Comparison of ENCODE assay signal across 20 cellular contexts in genomic region chr1:62207187-62207586, GRCh38. TPM values are rescaled to one million over a fixed set of nuclear protein-coding genes. Genes with fewer than 3 reads are reported as not detected.
A peak's percentile ranks its signal among the peaks of the same experiment; 100 is the strongest.
DNase-seq lines count a peak whose midpoint lies in the region; ATAC-seq and TF ChIP-seq lines count a peak whose summit lies in the region.
"Had no signal": no experiment of that assay in that cellular context is flagged by ENCODE, and none has a peak within 500 bp of the region (broad histone marks: within the 10 kb centered on the region; RNA-seq: fewer than 3 reads in every experiment).

No MANE protein-coding gene starts in this region.

- H3F3A ChIP-seq in GM23248 (ENCODE audit: insufficient read depth), result no peaks in the 10 kb centered on the region; the same call in 1 of the 2 replicates

- H3K9ac ChIP-seq in GM23248, result no peak overlapping the region
- H3K9ac ChIP-seq in endodermal cell (ENCODE audit: extremely low read depth, low read length, poor library complexity, severe bottlenecking), result no peak overlapping the region
- H3K9ac ChIP-seq: BLaER1 treated with 17β-estradiol and CSF1 and Interleukin-3, amounts not matched to agents 10 nM and 100 nM had no signal

- no peaks in the 10 kb centered on the region for H3K9me2 ChIP-seq in GM23248 (ENCODE audit: insufficient read depth)

- POLR2A ChIA-PET in HEK293 (lab: Yijun Ruan, JAX), result no interaction called here

- H3K4me3 Mint-ChIP-seq in endodermal cell, result peak overlapping the region; percentile 3
- H3K4me3 Mint-ChIP-seq: CD4-positive, alpha-beta T cell; CD8-positive, alpha-beta memory T cell had no signal

- no peaks in the 10 kb centered on the region for H3K27me3 Mint-ChIP-seq in endodermal cell (ENCODE audit: insufficient read depth)
- H3K27me3 Mint-ChIP-seq: CD4-positive, alpha-beta T cell had no signal

- H3K4me3 ChIP-seq in GM23248 (no peak overlapping the region), HEK293 (ENCODE audit: low read depth, low read length) (no peak overlapping the region), endodermal cell (ENCODE audit: low read length) (peak overlapping the region; percentile 5)
- H3K4me3 ChIP-seq: A549; BLaER1 treated with 17β-estradiol and CSF1 and Interleukin-3, amounts not matched to agents 10 nM and 100 nM; HAP-1 had no signal

- H3K9me3 Mint-ChIP-seq in endodermal cell, result peaks cover 31% of the 10 kb centered on the region

- H3K27ac ChIP-seq in GM23248, result no peak overlapping the region
- H3K27ac ChIP-seq in HEK293 (ENCODE audit: extremely low read depth, low read depth, low read length), result no peak overlapping the region
- H3K27ac ChIP-seq in endodermal cell (ENCODE audit: low read depth, low read length), result no peak overlapping the region
- H3K27ac ChIP-seq: A549 had no signal

- peaks cover 18% of the 10 kb centered on the region for H3K4me1 Mint-ChIP-seq in endodermal cell
- H3K4me1 Mint-ChIP-seq: CD8-positive, alpha-beta memory T cell had no signal

- peak; percentile 22 for DNase-seq in DMS53 (lab: John Stamatoyannopoulos, UW)
- DNase-seq in DMS53 treated with DMSO at 0.1 percent for 48 hours (lab: John Stamatoyannopoulos, UW; ENCODE audit: unreplicated experiment), result no peak
- peak; percentile 22 for DNase-seq in GM23248
- no peak for DNase-seq in endodermal cell
- no peak for DNase-seq in activated effector memory CD4-positive, alpha-beta T cell treated with anti-CD3 and anti-CD28 coated beads, Interleukin-2, amount 50 U/mL, for 16 hours
- no peak for DNase-seq in mucosa of gallbladder (ENCODE audit: low spot score)
- DNase-seq: 8988T; ACHN; AML-193; BE2C; CD4-positive, alpha-beta T cell; CD8-positive, alpha-beta memory T cell; DND-41; GOT3 had no signal

- H2AFZ ChIP-seq in GM23248, result no peak overlapping the region

- H3K79me2 ChIP-seq in GM23248 (ENCODE audit: insufficient read depth), result no peaks in the 10 kb centered on the region

- H3K27ac Mint-ChIP-seq in endodermal cell, result no peak overlapping the region
- H3K27ac Mint-ChIP-seq: CD14-positive monocyte; CD4-positive, alpha-beta T cell; CD8-positive, alpha-beta memory T cell had no signal

- 53 to 58% methylated on average over 2 of the region's 2 CpGs for WGBS in GM23248 (ENCODE audit: low coverage in 1 of 2, low lambda C conversion rate in 2 of 2, missing lambda C conversion rate in 2 of 2), 2 experiments
- WGBS in endodermal cell (ENCODE audit: insufficient coverage in 1 of 2, insufficient read length in 1 of 2), 2 experiments, result 94 to 97% methylated on average over 2 of the region's 2 CpGs

- no peaks in the 10 kb centered on the region for H4K20me1 ChIP-seq in GM23248 (ENCODE audit: insufficient read depth)
- H4K20me1 ChIP-seq: BLaER1 treated with 17β-estradiol and CSF1 and Interleukin-3, amounts not matched to agents 10 nM and 100 nM had no signal

- H3K36me3 Mint-ChIP-seq in endodermal cell (ENCODE audit: low read depth), result peaks cover 92% of the 10 kb centered on the region

- no peak for TF ChIP-seq CTCF in HEK293 (tag by site-specific recombination; IDR thresholded peaks at IDR 0.05)
- no peak for TF ChIP-seq CTCF in endodermal cell (conservative IDR thresholded peaks at IDR 0.05)

- no peaks in the 10 kb centered on the region for H3K36me3 ChIP-seq in GM23248 (ENCODE audit: low read depth)
- no peaks in the 10 kb centered on the region for H3K36me3 ChIP-seq in HEK293 (ENCODE audit: control insufficient read depth in 2 of 2, insufficient read depth in 1 of 2, low read length in 2 of 2)
- H3K36me3 ChIP-seq in endodermal cell (ENCODE audit: control insufficient read depth, insufficient read depth, low read length), result peaks cover 89% of the 10 kb centered on the region
- H3K36me3 ChIP-seq: BE2C; BLaER1 treated with 17β-estradiol and CSF1 and Interleukin-3, amounts not matched to agents 10 nM and 100 nM; HAP-1 had no signal

- ATAC-seq in GM19395 (IDR thresholded peaks at IDR 0.05; ENCODE audit: unreplicated experiment), result no peak
- ATAC-seq: A549 had no signal

- in situ Hi-C loops in GM23248 (cut with MboI), result no loop called here

- H3K4me2 ChIP-seq in GM23248 (ENCODE audit: unreplicated experiment), result no peak overlapping the region
- H3K4me2 ChIP-seq: A549; BLaER1 treated with 17β-estradiol and CSF1 and Interleukin-3, amounts not matched to agents 10 nM and 100 nM had no signal

- H3K9me3 ChIP-seq in GM23248 (ENCODE audit: low read depth) (no peaks in the 10 kb centered on the region), HEK293 (ENCODE audit: control insufficient read depth, insufficient read depth, low read depth, low read length) (no peaks in the 10 kb centered on the region; the same call in 1 of the 2 replicates), endodermal cell (ENCODE audit: control insufficient read depth, low read length) (peaks cover 62% of the 10 kb centered on the region)
- H3K9me3 ChIP-seq: BE2C had no signal

- CTCF ChIA-PET in HEK293 (lab: Yijun Ruan, JAX), result interaction anchor here (0.7 kb wide), 1 partner anchor 22 kb away, joined by 3 read pairs; no protein-coding TSS in a partner anchor

- no peaks in the 10 kb centered on the region for H3K27me3 ChIP-seq in GM23248 (replicated peaks; ENCODE audit: insufficient read depth)
- no peaks in the 10 kb centered on the region for H3K27me3 ChIP-seq in endodermal cell (ENCODE audit: control insufficient read depth, insufficient read depth, low read length, poor library complexity, severe bottlenecking)
- H3K27me3 ChIP-seq: BE2C; BLaER1 treated with 17β-estradiol and CSF1 and Interleukin-3, amounts not matched to agents 10 nM and 100 nM had no signal

- H3K4me1 ChIP-seq in GM23248 (ENCODE audit: insufficient read depth) (no peaks in the 10 kb centered on the region), HEK293 (ENCODE audit: control insufficient read depth, insufficient read depth, low read length) (no peaks in the 10 kb centered on the region), endodermal cell (ENCODE audit: control insufficient read depth, insufficient read depth, low read length) (no peaks in the 10 kb centered on the region)
- H3K4me1 ChIP-seq: A549, BE2C, HAP-1 had no signal

TF ChIP-seq in HEK293, 187 proteins besides CTCF, POLR2A, EP300 and RAD21:
- TF ChIP-seq TRIM28 (IDR thresholded peaks at IDR 0.05; ENCODE audit: borderline replicate concordance, low read length), result peak; percentile 58; the same call in 1 of the 2 replicates
- TF ChIP-seq SETDB1 (IDR thresholded peaks at IDR 0.05; ENCODE audit: insufficient read length, low read length), result peak; percentile 69
- TF ChIP-seq ZNF76 (tag by site-specific recombination; IDR thresholded peaks at IDR 0.05; ENCODE audit: borderline replicate concordance, low read depth), result no peak
- 0 out of 2 replicates have a peak, but pooled peaks have one; percentile 18 for TF ChIP-seq ZNF610 (tag by site-specific recombination; IDR thresholded peaks at IDR 0.05; ENCODE audit: borderline replicate concordance)

RNA-seq across cellular contexts. Expression of gene L1TD1, which starts 12.5 kb away (rescaled TPM):
- 0.11 TPM in 1 of 2 replicates, not detected in the other for total RNA-seq in GM23248 (2014; rRNA removed; shearing (Covaris generic))
- 0.05 and 0.14 TPM in 2 replicates for polyA plus RNA-seq in GM23248 (2016; fragmentation: Nextera tagmentation; extraction: Ambion mirVana)
- total RNA-seq in endodermal cell, result 100 to 1,000 TPM in 1 of 2 donors, 10 to 100 TPM in 1; 66.7 to 200 TPM
- 29.5 TPM for polyA plus RNA-seq in endodermal cell (2013, experiment 1 of 2)
- polyA plus RNA-seq in endodermal cell (2013, experiment 2 of 2), result 26.1 TPM
- 0.29 TPM for total RNA-seq in mucosa of gallbladder
- total RNA-seq: CD8-positive, alpha-beta memory T cell had no signal
- polyA plus RNA-seq: A549; CD8-positive, alpha-beta memory T cell had no signal

Comparison
In these comparisons a context has a peak if more than half of its experiments do, and no peak if none do; other contexts are left out.
1. DNase-seq: peak in DMS53 (single experiment) and GM23248 (single experiment); none in DMS53 treated with DMSO at 0.1 percent for 48 hours (single experiment), endodermal cell (single experiment), activated effector memory CD4-positive, alpha-beta T cell treated with anti-CD3 and anti-CD28 coated beads, Interleukin-2, amount 50 U/mL, for 16 hours (single experiment) and mucosa of gallbladder (single experiment).
2. RNA of gene L1TD1, which starts 12.5 kb away (total RNA-seq): 66.7 to 200 TPM in endodermal cell; 0.29 TPM in mucosa of gallbladder (single experiment) and 0.11 TPM in GM23248; every median in the first group is over 10 times any median in the second.